Comparison of ENCODE assay signal across 18 cellular contexts in genomic region chr3:12817341-12817705, GRCh38. TPM values are rescaled to one million over a fixed set of nuclear protein-coding genes. Genes with fewer than 3 reads are reported as not detected.
DNase-seq lines count a peak whose midpoint lies in the region; ATAC-seq and TF ChIP-seq lines count a peak whose summit lies in the region.
"Had no signal": no experiment of that assay in that cellular context is flagged by ENCODE, and none has a peak within 500 bp of the region (broad histone marks: within the 10 kb centered on the region; RNA-seq: fewer than 3 reads in every experiment).

No MANE protein-coding gene starts in this region.

- no peak overlapping the region for H4K91ac ChIP-seq in IMR-90 (ENCODE audit: insufficient read depth, low read depth, low read length)
- H4K91ac ChIP-seq in neuronal stem cell (ENCODE audit: low read depth, low read length, poor library complexity) = no peak overlapping the region

- no peak for TF ChIP-seq RAD21 in IMR-90 (IDR thresholded peaks at IDR 0.05; ENCODE audit: low read length)

- H3K36me3 ChIP-seq in IMR-90 (ENCODE audit: control insufficient read depth, insufficient read depth, low read length) (peaks cover 45% of the 10 kb centered on the region; the same call in 1 of the 2 replicates), heart right ventricle (peaks cover 0 to 94% (median 42%) of the 10 kb centered on the region in 9 donors), neuronal stem cell (replicated peaks in 1 of 2; ENCODE audit: control insufficient read depth in 2 of 2, insufficient read depth in 2 of 2, low read length in 2 of 2) (peaks cover 7 to 20% of the 10 kb centered on the region in 2 donors)
- H3K36me3 ChIP-seq: SJCRH30 had no signal

- no peak overlapping the region for H3K27ac ChIP-seq in IMR-90 (ENCODE audit: insufficient read depth, low read length)
- peak overlapping the region in 3 of 10 donors; percentile 14 to 42 (median 15) for H3K27ac ChIP-seq in heart right ventricle
- no peak overlapping the region for H3K27ac ChIP-seq in neuronal stem cell (replicated peaks; ENCODE audit: low read length)
- H3K27ac ChIP-seq: SJCRH30 had no signal

- H3K27ac Mint-ChIP-seq in activated naive CD8-positive, alpha-beta T cell treated with anti-CD3 and anti-CD28 coated beads, Interleukin-2, amount 10 ng/mL, durations not matched to agents 7 days and 5 days = no peak overlapping the region
- H3K27ac Mint-ChIP-seq in activated naive CD8-positive, alpha-beta T cell treated with anti-CD3 and anti-CD28 coated beads, Interleukin-2, amount 50 U/mL, for 24 hours = no peak overlapping the region
- H3K27ac Mint-ChIP-seq: CD14-positive monocyte had no signal

- no peak overlapping the region for H3K14ac ChIP-seq in IMR-90 (replicated peaks; ENCODE audit: low read depth, low read length)
- no peak overlapping the region for H3K14ac ChIP-seq in neuronal stem cell (ENCODE audit: low read length)

- H3K4me3 ChIP-seq in IMR-90 (ENCODE audit: insufficient read depth, low read depth, low read length) = no peak overlapping the region
- H3K4me3 ChIP-seq in heart right ventricle = no peak overlapping the region
- no peak overlapping the region for H3K4me3 ChIP-seq in neuronal stem cell (ENCODE audit: low read length in 2 of 2)
- H3K4me3 ChIP-seq: SJCRH30 had no signal

- no peaks in the 10 kb centered on the region for H3K9me1 ChIP-seq in IMR-90 (ENCODE audit: insufficient read depth, low read length)

- H3K4ac ChIP-seq in IMR-90 (ENCODE audit: low read depth, low read length) (no peak overlapping the region), neuronal stem cell (ENCODE audit: low read length) (no peak overlapping the region)

- no peak overlapping the region for H3K4me3 Mint-ChIP-seq in activated naive CD8-positive, alpha-beta T cell treated with anti-CD3 and anti-CD28 coated beads, Interleukin-2, amount 10 ng/mL, durations not matched to agents 7 days and 5 days
- no peak overlapping the region for H3K4me3 Mint-ChIP-seq in activated naive CD8-positive, alpha-beta T cell treated with anti-CD3 and anti-CD28 coated beads, Interleukin-2, amount 50 U/mL, for 24 hours
- H3K4me3 Mint-ChIP-seq: CD14-positive monocyte had no signal

- H4K20me1 ChIP-seq in IMR-90 (ENCODE audit: insufficient read depth, low read length) = no peaks in the 10 kb centered on the region

- H3K27me3 Mint-ChIP-seq in activated naive CD8-positive, alpha-beta T cell treated with anti-CD3 and anti-CD28 coated beads, Interleukin-2, amount 10 ng/mL, durations not matched to agents 7 days and 5 days = no peaks in the 10 kb centered on the region
- no peaks in the 10 kb centered on the region for H3K27me3 Mint-ChIP-seq in activated naive CD8-positive, alpha-beta T cell treated with anti-CD3 and anti-CD28 coated beads, Interleukin-2, amount 50 U/mL, for 24 hours

- H3K9me3 Mint-ChIP-seq in activated naive CD8-positive, alpha-beta T cell treated with anti-CD3 and anti-CD28 coated beads, Interleukin-2, amount 10 ng/mL, durations not matched to agents 7 days and 5 days = no peaks in the 10 kb centered on the region
- H3K9me3 Mint-ChIP-seq in activated naive CD8-positive, alpha-beta T cell treated with anti-CD3 and anti-CD28 coated beads, Interleukin-2, amount 50 U/mL, for 24 hours = no peaks in the 10 kb centered on the region

- CTCF ChIA-PET in IMR-90 (lab: Yijun Ruan, JAX) = no interaction called here

- H3K4me1 ChIP-seq in IMR-90 (ENCODE audit: control insufficient read depth, insufficient read depth, low read length) = no peaks in the 10 kb centered on the region
- H3K4me1 ChIP-seq in heart right ventricle = peaks cover 0 to 15% (median 0%) of the 10 kb centered on the region in 9 donors
- H3K4me1 ChIP-seq in neuronal stem cell (ENCODE audit: control insufficient read depth in 2 of 2, insufficient read depth in 1 of 2, low read depth in 1 of 2, low read length in 2 of 2) = no peaks in the 10 kb centered on the region
- H3K4me1 ChIP-seq: SJCRH30 had no signal

- H2BK120ac ChIP-seq in IMR-90 (ENCODE audit: low read depth, low read length) = no peak overlapping the region
- H2BK120ac ChIP-seq in neuronal stem cell (ENCODE audit: low read depth, low read length) = no peak overlapping the region

- no peaks in the 10 kb centered on the region for H3K9me3 ChIP-seq in IMR-90 (ENCODE audit: control insufficient read depth, insufficient read depth, low read length)
- H3K9me3 ChIP-seq in heart right ventricle = no peaks in the 10 kb centered on the region
- no peaks in the 10 kb centered on the region for H3K9me3 ChIP-seq in neuronal stem cell (replicated peaks in 1 of 2; ENCODE audit: control insufficient read depth in 2 of 2, insufficient read depth in 1 of 2, low read depth in 1 of 2, low read length in 2 of 2)
- H3K9me3 ChIP-seq: SJCRH30 had no signal

- DNase-seq in activated naive CD8-positive, alpha-beta T cell treated with anti-CD3 and anti-CD28 coated beads, Interleukin-2, amount 10 ng/mL, durations not matched to agents 7 days and 5 days = no peak
- no peak for DNase-seq in activated naive CD8-positive, alpha-beta T cell treated with anti-CD3 and anti-CD28 coated beads, Interleukin-2, amount 50 U/mL, for 24 hours
- DNase-seq in IMR-90 (no peak), heart right ventricle (peak; percentile 28 to 48), neuronal stem cell (ENCODE audit: low spot score) (no peak), hypothalamus (lab: John Stamatoyannopoulos, UW) (no peak)
- DNase-seq in stimulated activated CD4-positive, alpha-beta T cell treated with anti-CD3 and anti-CD28 coated beads, Interleukin-2, amount 100 ng/mL, for 48 hours = no peak
- DNase-seq: DMS153, NCI-H1105, NCI-H187, NCI-H446 treated with DMSO at 0.1 percent for 48 hours, NCI-H748 treated with DMSO at 0.1 percent for 48 hours, OCI-M1 had no signal

- H2BK20ac ChIP-seq in IMR-90 (ENCODE audit: low read depth, low read length) = no peak overlapping the region

- 74% methylated on average over 12 of the region's 16 CpGs; no CpG with 5 or more reads in 1 of the 2 experiments for WGBS in IMR-90 (ENCODE audit: extremely low coverage in 2 of 2, insufficient read length in 1 of 2), 2 experiments
- WGBS in heart right ventricle, 2 donors = 53 to 55% methylated on average over 16 of the region's 16 CpGs
- no CpG with 5 or more reads among the region's 16 CpGs for WGBS in neuronal stem cell (ENCODE audit: extremely low coverage in 2 of 2, insufficient read length in 2 of 2, insufficient replicate concordance in 1 of 2), 2 donors

- intact Hi-C loops in IMR-90 (cut with micrococcal nuclease) (no loop called here), heart right ventricle (cut with DNase I) (no loop called here)

- TF ChIP-seq CTCF in IMR-90 (conservative IDR thresholded peaks at IDR 0.05; ENCODE audit: low read depth, low read length) (no peak), heart right ventricle (IDR thresholded peaks at IDR 0.05) (no peak)

- POLR2A ChIA-PET in activated naive CD8-positive, alpha-beta T cell treated with anti-CD3 and anti-CD28 coated beads, Interleukin-2, amount 10 ng/mL, durations not matched to agents 7 days and 5 days (lab: Charles Lee) = interaction anchor here (0.5 kb wide), 1 partner anchor 72 kb away, joined by 3 read pairs; no protein-coding TSS in a partner anchor
- POLR2A ChIA-PET in IMR-90 (lab: Charles Lee; ENCODE audit: unreplicated experiment) = no interaction called here

- H2AK5ac ChIP-seq in IMR-90 (ENCODE audit: low read depth, low read length) (no peak overlapping the region), neuronal stem cell (ENCODE audit: low read depth, low read length) (no peak overlapping the region)

- H3K36me3 Mint-ChIP-seq in activated naive CD8-positive, alpha-beta T cell treated with anti-CD3 and anti-CD28 coated beads, Interleukin-2, amount 10 ng/mL, durations not matched to agents 7 days and 5 days = no peaks in the 10 kb centered on the region
- no peaks in the 10 kb centered on the region for H3K36me3 Mint-ChIP-seq in activated naive CD8-positive, alpha-beta T cell treated with anti-CD3 and anti-CD28 coated beads, Interleukin-2, amount 50 U/mL, for 24 hours (ENCODE audit: low read depth)
- H3K36me3 Mint-ChIP-seq: CD14-positive monocyte had no signal

- H2AK9ac ChIP-seq in IMR-90 (replicated peaks; ENCODE audit: low read depth, low read length, poor library complexity) = no peak overlapping the region

- H3K23ac ChIP-seq in IMR-90 (ENCODE audit: low read depth, low read length) (no peak overlapping the region), neuronal stem cell (ENCODE audit: low read depth, low read length, poor library complexity) (peak overlapping the region; percentile 61)

- no peaks in the 10 kb centered on the region for H3K79me1 ChIP-seq in IMR-90 (ENCODE audit: low read depth in 1 of 2, low read length in 2 of 2)
- H3K79me1 ChIP-seq in neuronal stem cell (ENCODE audit: low read depth, low read length) = no peaks in the 10 kb centered on the region

- H2BK12ac ChIP-seq in neuronal stem cell (ENCODE audit: low read length) = no peak overlapping the region

- TF ChIP-seq POLR2A in IMR-90 (IDR thresholded peaks at IDR 0.05; ENCODE audit: low read depth, low read length) = no peak

- dilution Hi-C loops in IMR-90 (cut with HindIII; ENCODE audit: low sequenced_read_pairs, unreplicated experiment) = no loop called here

- peak; percentile 43 for ATAC-seq in activated naive CD8-positive, alpha-beta T cell treated with anti-CD3 and anti-CD28 coated beads, Interleukin-2, amount 10 ng/mL, durations not matched to agents 7 days and 5 days (ENCODE audit: low read depth)
- ATAC-seq in activated naive CD8-positive, alpha-beta T cell treated with anti-CD3 and anti-CD28 coated beads, Interleukin-2, amount 50 U/mL, for 24 hours = no peak
- no peak for ATAC-seq in IMR-90 (ENCODE audit: low read depth)
- ATAC-seq in heart right ventricle = peak in 7 of 8 donors; percentile 40 to 55 (median 46)
- ATAC-seq in GM19397 (IDR thresholded peaks at IDR 0.05; ENCODE audit: unreplicated experiment) = no peak

- peaks cover 1% of the 10 kb centered on the region for H3K4me1 Mint-ChIP-seq in activated naive CD8-positive, alpha-beta T cell treated with anti-CD3 and anti-CD28 coated beads, Interleukin-2, amount 10 ng/mL, durations not matched to agents 7 days and 5 days
- no peaks in the 10 kb centered on the region for H3K4me1 Mint-ChIP-seq in activated naive CD8-positive, alpha-beta T cell treated with anti-CD3 and anti-CD28 coated beads, Interleukin-2, amount 50 U/mL, for 24 hours
- H3K4me1 Mint-ChIP-seq: CD14-positive monocyte had no signal

- H2BK5ac ChIP-seq in IMR-90 (ENCODE audit: low read depth, low read length, poor library complexity, severe bottlenecking) (no peak overlapping the region), neuronal stem cell (ENCODE audit: low read length) (no peak overlapping the region)

- BruUV-seq in IMR-90 (replicated peaks; lab: Mats Ljungman, UMichigan) = no TSS peak

- H3K4me2 ChIP-seq in IMR-90 (ENCODE audit: low read depth, low read length) = no peak overlapping the region
- no peak overlapping the region for H3K4me2 ChIP-seq in neuronal stem cell (ENCODE audit: insufficient read depth, low read length, poor library complexity, severe bottlenecking)

- no peak overlapping the region for H3K9ac ChIP-seq in IMR-90 (ENCODE audit: low read depth, low read length)
- H3K9ac ChIP-seq in neuronal stem cell (ENCODE audit: low read depth, low read length, poor library complexity) = no peak overlapping the region

- no peak overlapping the region for H3K56ac ChIP-seq in IMR-90 (ENCODE audit: extremely low read depth, insufficient read depth, low read length)

- H2BK15ac ChIP-seq in IMR-90 (ENCODE audit: low read depth, low read length) (no peak overlapping the region), neuronal stem cell (ENCODE audit: low read length) (no peak overlapping the region)

- no peak overlapping the region for H4K5ac ChIP-seq in IMR-90 (ENCODE audit: low read depth, low read length)

- in situ Hi-C loops in IMR-90 (cut with MboI; ENCODE audit: low sequenced_read_pairs) = no loop called here

- H3K18ac ChIP-seq in IMR-90 (ENCODE audit: low read depth, low read length) (no peak overlapping the region), neuronal stem cell (ENCODE audit: low read length) (no peak overlapping the region)

- H4K8ac ChIP-seq in IMR-90 (ENCODE audit: low read depth in 2 of 2, low read length in 2 of 2) (no peak overlapping the region), neuronal stem cell (ENCODE audit: low read depth, low read length) (peak overlapping the region; percentile 24)

- H3K27me3 ChIP-seq in IMR-90 (ENCODE audit: control insufficient read depth, insufficient read depth, low read length) (no peaks in the 10 kb centered on the region), heart right ventricle (no peaks in the 10 kb centered on the region), neuronal stem cell (ENCODE audit: control insufficient read depth in 3 of 3, insufficient read depth in 3 of 3, low read depth in 1 of 3, low read length in 3 of 3) (no peaks in the 10 kb centered on the region)
- H3K27me3 ChIP-seq: SJCRH30 had no signal

- H2AFZ ChIP-seq in IMR-90 (replicated peaks; ENCODE audit: low read length, poor library complexity) = peak overlapping the region; percentile 51
- no peak overlapping the region for H2AFZ ChIP-seq in neuronal stem cell (ENCODE audit: low read length)

RNA-seq across cellular contexts. Expression of gene CAND2, which starts 20.8 kb away (rescaled TPM):
- total RNA-seq in activated naive CD8-positive, alpha-beta T cell treated with anti-CD3 and anti-CD28 coated beads, Interleukin-2, amount 10 ng/mL, durations not matched to agents 7 days and 5 days = under 1 TPM; 0.79 to 0.97 TPM
- total RNA-seq in IMR-90 (2012; rRNA removed) (2.5 and 2.9 TPM in 2 replicates), heart right ventricle (10 to 100 TPM; 46.9 to 99.0 (median 68.4) TPM)
- polyA plus RNA-seq in IMR-90 (2012; rRNA removed) (4.9 and 5.7 TPM in 2 replicates), heart right ventricle (10 to 100 TPM in 1 of 2 donors, 1 to 10 TPM in 1; 9.2 to 39.5 TPM)
- polyA plus RNA-seq in IMR-90 (2012; cell fraction: cytosol; rRNA removed) = 4.3 and 7.4 TPM in 2 replicates
- polyA plus RNA-seq in IMR-90 (2012; cell fraction: nucleus; rRNA removed; ENCODE audit: low replicate concordance) = 11.5 and 21.5 TPM in 2 replicates
- polyA plus RNA-seq in neuronal stem cell (2013, experiment 1 of 2) = 3.1 TPM
- 3.1 TPM for polyA plus RNA-seq in neuronal stem cell (2013, experiment 2 of 2)
- polyA plus RNA-seq: CD14-positive monocyte had no signal

RNA-seq across cellular contexts. Expression of gene RPL32, which starts 24.0 kb away (rescaled TPM):
- 1,000 to 10,000 TPM; 2,162 to 2,195 TPM for total RNA-seq in activated naive CD8-positive, alpha-beta T cell treated with anti-CD3 and anti-CD28 coated beads, Interleukin-2, amount 10 ng/mL, durations not matched to agents 7 days and 5 days
- total RNA-seq in IMR-90 (2012; rRNA removed) = 566 and 644 TPM in 2 replicates
- polyA plus RNA-seq in IMR-90 (2012; rRNA removed) = 1,856 and 2,352 TPM in 2 replicates
- polyA plus RNA-seq in IMR-90 (2012; cell fraction: cytosol; rRNA removed) = 1,242 and 1,359 TPM in 2 replicates
- polyA plus RNA-seq in IMR-90 (2012; cell fraction: nucleus; rRNA removed; ENCODE audit: low replicate concordance) = 275 and 638 TPM in 2 replicates
- total RNA-seq in heart right ventricle = 1,000 to 10,000 TPM in 2 of 10 donors, 100 to 1,000 TPM in 8; 827 to 1,102 (median 884) TPM
- 1,000 to 10,000 TPM; 1,113 to 2,488 TPM for polyA plus RNA-seq in heart right ventricle
- polyA plus RNA-seq in neuronal stem cell (2013, experiment 1 of 2) = 2,661 TPM
- polyA plus RNA-seq in neuronal stem cell (2013, experiment 2 of 2) = 2,611 TPM

RNA-seq across cellular contexts. Expression of gene TMEM40, which starts 58.3 kb away (rescaled TPM):
- total RNA-seq in activated naive CD8-positive, alpha-beta T cell treated with anti-CD3 and anti-CD28 coated beads, Interleukin-2, amount 10 ng/mL, durations not matched to agents 7 days and 5 days = not detected
- total RNA-seq in IMR-90 (2012; rRNA removed) (not detected in 2 replicates), heart right ventricle (1 to 10 TPM in 9 of 10 donors, under 1 TPM in 1; 0.68 to 6.9 (median 2.3) TPM)
- polyA plus RNA-seq in IMR-90 (2012; rRNA removed) (0.27 and 0.29 TPM in 2 replicates), heart right ventricle (10 to 100 TPM in 1 of 2 donors, under 1 TPM in 1; 0.71 to 10.1 TPM)
- polyA plus RNA-seq in IMR-90 (2012; cell fraction: cytosol; rRNA removed) = 0.14 and 0.24 TPM in 2 replicates
- polyA plus RNA-seq in IMR-90 (2012; cell fraction: nucleus; rRNA removed; ENCODE audit: low replicate concordance) = 0.13 and 0.24 TPM in 2 replicates
- polyA plus RNA-seq in neuronal stem cell (2013, experiment 1 of 2) = 0.03 TPM
- not detected for polyA plus RNA-seq in neuronal stem cell (2013, experiment 2 of 2)
- total RNA-seq: LHCN-M2, RPMI7951 had no signal

Comparison
In these comparisons a context has a peak if more than half of its experiments do, and no peak if none do; other contexts are left out.
1. ATAC-seq: peak in activated naive CD8-positive, alpha-beta T cell treated with anti-CD3 and anti-CD28 coated beads, Interleukin-2, amount 10 ng/mL, durations not matched to agents 7 days and 5 days (single experiment) and heart right ventricle (7 of 8); none in activated naive CD8-positive, alpha-beta T cell treated with anti-CD3 and anti-CD28 coated beads, Interleukin-2, amount 50 U/mL, for 24 hours (single experiment), IMR-90 (single experiment) and GM19397 (single experiment).
2. DNase-seq: peak in heart right ventricle (2 of 2); none in activated naive CD8-positive, alpha-beta T cell treated with anti-CD3 and anti-CD28 coated beads, Interleukin-2, amount 10 ng/mL, durations not matched to agents 7 days and 5 days (single experiment), activated naive CD8-positive, alpha-beta T cell treated with anti-CD3 and anti-CD28 coated beads, Interleukin-2, amount 50 U/mL, for 24 hours (single experiment), IMR-90 (single experiment), neuronal stem cell (single experiment), hypothalamus (0 of 51) and stimulated activated CD4-positive, alpha-beta T cell treated with anti-CD3 and anti-CD28 coated beads, Interleukin-2, amount 100 ng/mL, for 48 hours (0 of 2).
3. RNA of gene CAND2, which starts 20.8 kb away (total RNA-seq): 46.9 to 99.0 TPM in heart right ventricle; 2.5 to 2.9 TPM in IMR-90 and 0.79 to 0.97 TPM in activated naive CD8-positive, alpha-beta T cell treated with anti-CD3 and anti-CD28 coated beads, Interleukin-2, amount 10 ng/mL, durations not matched to agents 7 days and 5 days; every median in the first group is over 10 times any median in the second.